12 cellular contexts compared by ENCODE assay signal in the genomic region with DNA sequence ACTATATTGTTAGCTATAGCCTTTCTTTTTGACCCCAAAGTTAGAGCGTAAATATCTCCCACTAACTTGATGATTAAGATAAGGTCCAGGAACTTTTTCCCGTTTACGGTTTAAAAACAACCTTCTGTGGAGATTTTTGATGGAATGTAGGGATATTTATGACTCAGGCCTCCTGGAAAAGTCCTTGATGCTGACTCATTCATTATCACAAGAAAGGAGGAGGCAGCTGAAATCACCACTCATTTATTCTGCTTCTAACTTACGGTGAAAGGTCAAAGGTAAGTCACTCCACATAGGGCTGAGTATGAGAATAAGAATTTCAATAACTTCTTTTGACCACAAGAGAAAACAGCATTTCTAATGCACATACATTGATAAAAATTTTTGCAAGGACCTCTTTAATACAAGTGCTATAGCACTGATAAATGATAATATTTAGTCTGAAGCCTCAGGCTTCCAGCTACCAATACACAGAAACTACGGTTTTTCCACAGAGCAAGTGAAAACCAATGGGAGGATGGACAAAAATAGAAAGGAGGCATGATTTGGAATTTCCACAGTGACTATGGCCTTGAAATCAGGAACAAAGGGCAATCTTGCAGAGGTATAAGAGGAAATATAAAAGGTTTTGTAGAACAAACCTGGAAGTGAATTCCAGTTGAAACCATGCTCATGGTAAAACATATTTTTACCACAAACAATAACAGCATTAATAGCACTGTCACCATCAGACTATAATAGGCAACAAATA.
DNase-seq lines count a peak whose midpoint lies in the region; ATAC-seq and TF ChIP-seq lines count a peak whose summit lies in the region.
"Had no signal": no experiment of that assay in that cellular context is flagged by ENCODE, and none has a peak within 500 bp of the region (broad histone marks: within the 10 kb centered on the region; RNA-seq: fewer than 3 reads in every experiment).

No MANE protein-coding gene starts in this region.

- ATAC-seq in HG02798 (IDR thresholded peaks at IDR 0.05; ENCODE audit: poor library complexity, unreplicated experiment) = no peak
- ATAC-seq: K562, left lobe of liver had no signal

- DNase-seq in H4 (ENCODE audit: low spot score) = peak; percentile 78
- peak; percentile 63 to 95 for DNase-seq in SW 1271 (lab: John Stamatoyannopoulos, UW)
- peak; percentile 28 to 42 for DNase-seq in foreskin fibroblast
- DNase-seq in renal cortical epithelial cell (ENCODE audit: low read depth) = peak; percentile 98
- no peak for DNase-seq in GM19238 (ENCODE audit: insufficient read length, low spot score)
- DNase-seq in activated naive CD4-positive, alpha-beta T cell treated with anti-CD3 and anti-CD28 coated beads, Interleukin-2, amount 50 U/mL, for 16 hours = no peak
- DNase-seq in Ammon's horn (ENCODE audit: low spot score) = no peak
- DNase-seq: DND-41; stimulated activated naive CD4-positive, alpha-beta T cell had no signal

- no peak for TF ChIP-seq CTCF in foreskin fibroblast (IDR thresholded peaks at IDR 0.05; ENCODE audit: low read depth, low read length)

- H3K4me3 ChIP-seq in foreskin fibroblast (ENCODE audit: low read depth in 1 of 2, low read length in 2 of 2) = no peak overlapping the region
- H3K4me3 ChIP-seq: K562 had no signal

Comparison
In these comparisons a context has a peak if more than half of its experiments do, and no peak if none do; other contexts are left out.
1. DNase-seq: peak in H4 (single experiment), SW 1271 (2 of 2), foreskin fibroblast (2 of 2) and renal cortical epithelial cell (single experiment); none in GM19238 (single experiment), activated naive CD4-positive, alpha-beta T cell treated with anti-CD3 and anti-CD28 coated beads, Interleukin-2, amount 50 U/mL, for 16 hours (single experiment) and Ammon's horn (single experiment).